ENCODE assay signal across 1 cellular context in the genomic region with DNA sequence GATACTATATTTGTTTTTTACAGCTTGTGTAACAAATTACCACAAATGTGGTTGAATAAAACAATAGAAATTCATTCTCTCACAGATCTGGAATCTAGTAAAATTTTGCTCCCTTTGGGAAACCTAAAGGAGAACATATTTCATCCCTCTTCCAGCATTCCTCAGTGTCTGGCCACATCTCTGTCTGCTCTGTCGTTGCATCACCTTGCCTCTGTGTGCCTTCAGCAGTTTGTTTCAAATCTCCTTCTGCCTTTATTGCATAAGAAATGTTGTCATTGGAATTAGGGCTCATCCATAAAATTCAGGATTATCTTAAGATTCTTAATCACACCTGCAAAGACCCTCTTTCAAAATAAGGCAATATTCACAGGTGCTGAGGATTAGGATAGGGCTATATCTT.
TF ChIP-seq lines count a peak whose summit lies in the region.

No MANE protein-coding gene starts in this region.

TF ChIP-seq in K562, 482 proteins besides CTCF, POLR2A, EP300 and RAD21:
- TF ChIP-seq CEBPB (tag; IDR thresholded peaks at IDR 0.05): 0 out of 2 replicates have a peak, but pooled peaks have one; percentile 18
- no peak for TF ChIP-seq CEBPG (CRISPR knock-in tag; IDR thresholded peaks at IDR 0.05)
- TF ChIP-seq CEBPG (tag; conservative IDR thresholded peaks at IDR 0.05 in 1 of 2, IDR thresholded peaks at IDR 0.05 in 1 of 2): 0 out of 4 replicates have a peak, but pooled peaks of 1 of the 2 experiments have one; percentile 36
- TF ChIP-seq, protein P1, sequence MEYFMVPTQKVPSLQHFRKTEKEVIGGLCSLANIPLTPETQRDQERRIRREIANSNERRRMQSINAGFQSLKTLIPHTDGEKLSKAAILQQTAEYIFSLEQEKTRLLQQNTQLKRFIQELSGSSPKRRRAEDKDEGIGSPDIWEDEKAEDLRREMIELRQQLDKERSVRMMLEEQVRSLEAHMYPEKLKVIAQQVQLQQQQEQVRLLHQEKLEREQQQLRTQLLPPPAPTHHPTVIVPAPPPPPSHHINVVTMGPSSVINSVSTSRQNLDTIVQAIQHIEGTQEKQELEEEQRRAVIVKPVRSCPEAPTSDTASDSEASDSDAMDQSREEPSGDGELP (CRISPR knock-in tag; IDR thresholded peaks at IDR 0.05; ENCODE audit: borderline replicate concordance): no peak
